Comparison of ENCODE assay signal across 8 cellular contexts in genomic region chr11:128716661-128717210, GRCh38. TPM values are rescaled to one million over a fixed set of nuclear protein-coding genes. Genes with fewer than 3 reads are reported as not detected.
DNase-seq lines count a peak whose midpoint lies in the region; ATAC-seq and TF ChIP-seq lines count a peak whose summit lies in the region.

No MANE protein-coding gene starts in this region.

- H3K36me3 Mint-ChIP-seq in osteocyte (ENCODE audit: unreplicated experiment) = peaks cover 2% of the 10 kb centered on the region
- no peaks in the 10 kb centered on the region for H3K36me3 Mint-ChIP-seq in glutamatergic neuron (ENCODE audit: unreplicated experiment)

- TF ChIP-seq CTCF in coronary artery (IDR thresholded peaks at IDR 0.05) = no peak
- no peak for TF ChIP-seq CTCF in osteocyte (IDR thresholded peaks at IDR 0.05)
- no peak for TF ChIP-seq CTCF in glutamatergic neuron (IDR thresholded peaks at IDR 0.05; ENCODE audit: partially characterized antibody, unreplicated experiment)

- peak overlapping the region in 1 of 2 donors; percentile 84 for H3K27ac ChIP-seq in coronary artery

- H3K4me1 Mint-ChIP-seq in osteocyte (ENCODE audit: unreplicated experiment) (peaks cover 83% of the 10 kb centered on the region), glutamatergic neuron (ENCODE audit: low read depth, unreplicated experiment) (peaks cover 13% of the 10 kb centered on the region)

- H3K9me3 Mint-ChIP-seq in osteocyte (ENCODE audit: unreplicated experiment) (no peaks in the 10 kb centered on the region), glutamatergic neuron (ENCODE audit: unreplicated experiment) (no peaks in the 10 kb centered on the region)

- no peaks in the 10 kb centered on the region for H3K27me3 Mint-ChIP-seq in osteocyte (ENCODE audit: unreplicated experiment)
- no peaks in the 10 kb centered on the region for H3K27me3 Mint-ChIP-seq in glutamatergic neuron (ENCODE audit: unreplicated experiment)

- H3K27ac Mint-ChIP-seq in osteocyte (ENCODE audit: unreplicated experiment) = peak overlapping the region; percentile 98
- H3K27ac Mint-ChIP-seq in glutamatergic neuron (ENCODE audit: unreplicated experiment) = no peak overlapping the region

- H3K4me3 Mint-ChIP-seq in osteocyte (ENCODE audit: unreplicated experiment) (peak overlapping the region; percentile 67), glutamatergic neuron (ENCODE audit: unreplicated experiment) (no peak overlapping the region)

- ATAC-seq in GM19351 (IDR thresholded peaks at IDR 0.05; ENCODE audit: unreplicated experiment) = peak; percentile 12

- H3K4me3 ChIP-seq in coronary artery = peak overlapping the region; percentile 45

- DNase-seq in RPMI8226 (peak; percentile 51), coronary artery (ENCODE audit: low spot score) (no peak), osteocyte (ENCODE audit: extremely low spot score, unreplicated experiment) (no peak), NCI-H2081 treated with DMSO at 0.1 percent for 48 hours (lab: John Stamatoyannopoulos, UW) (no peak), C1 segment of cervical spinal cord (lab: John Stamatoyannopoulos, UW) (no peak), glutamatergic neuron (no peak)
- DNase-seq in NK-92 treated with Interleukin-12 subunit alpha and Interleukin-12 subunit beta, amount 100 ng/mL, for 24 hours (lab: John Stamatoyannopoulos, UW) = no peak

RNA-seq across cellular contexts. Expression of gene FLI1, which starts 22.9 kb away (rescaled TPM):
- total RNA-seq in osteocyte (20.9 and 22.1 TPM in 2 replicates), glutamatergic neuron (ENCODE audit: unreplicated experiment) (not detected)

Comparison
In these comparisons a context has a peak if more than half of its experiments do, and no peak if none do; other contexts are left out.
1. RNA of gene FLI1, which starts 22.9 kb away (total RNA-seq): 20.9 to 22.1 TPM in osteocyte; not detected in glutamatergic neuron (single experiment); every median in the first group is over 10 times any median in the second.